Comparison of ENCODE assay signal across 8 cellular contexts in genomic region chr6:151014404-151015150, GRCh38.
DNase-seq lines count a peak whose midpoint lies in the region; ATAC-seq and TF ChIP-seq lines count a peak whose summit lies in the region.

No MANE protein-coding gene starts in this region.

- peak; percentile 56 for ATAC-seq in GM21737 (IDR thresholded peaks at IDR 0.05; ENCODE audit: unreplicated experiment)
- peak; percentile 75 for ATAC-seq in T-helper 17 cell
- no peak for ATAC-seq in HG03280 (IDR thresholded peaks at IDR 0.05; ENCODE audit: unreplicated experiment)

- H3K27me3 ChIP-seq in ascending aorta (no peaks in the 10 kb centered on the region), smooth muscle cell (ENCODE audit: low read depth) (no peaks in the 10 kb centered on the region)

- H4K20me1 ChIP-seq in smooth muscle cell (ENCODE audit: low read depth) = no peaks in the 10 kb centered on the region

- H3K9me3 ChIP-seq in T-helper 17 cell (ENCODE audit: control insufficient read depth, low read length, poor library complexity, severe bottlenecking) (no peaks in the 10 kb centered on the region), ascending aorta (no peaks in the 10 kb centered on the region), smooth muscle cell (replicated peaks; ENCODE audit: low read depth) (no peaks in the 10 kb centered on the region)

- H3K27ac Mint-ChIP-seq in T-helper 17 cell = no peak overlapping the region

- H3K27me3 Mint-ChIP-seq in T-helper 17 cell = no peaks in the 10 kb centered on the region

- H3K4me3 ChIP-seq in ascending aorta (no peak overlapping the region), smooth muscle cell (no peak overlapping the region)

- DNase-seq in DMS153 (lab: John Stamatoyannopoulos, UW) (peak; percentile 25), NCI-H1048 (lab: John Stamatoyannopoulos, UW) (peak; percentile 31), T-helper 17 cell (peak; percentile 26 to 32 (median 30)), ascending aorta (ENCODE audit: low spot score in 2 of 2) (peak in 1 of 2 donors; percentile 76), iPS DF 19.7 (ENCODE audit: low read depth, low spot score) (peak; percentile 42), smooth muscle cell (lab: John Stamatoyannopoulos, UW; ENCODE audit: unreplicated experiment) (no peak)

- H2AFZ ChIP-seq in smooth muscle cell (ENCODE audit: low read depth) = no peak overlapping the region

- no peak overlapping the region for H3K9ac ChIP-seq in smooth muscle cell (ENCODE audit: low read depth)

- H3K36me3 ChIP-seq in ascending aorta = peaks cover 29 to 42% of the 10 kb centered on the region in 2 donors
- peaks cover 18% of the 10 kb centered on the region for H3K36me3 ChIP-seq in smooth muscle cell (ENCODE audit: low read depth)

- H3K36me3 Mint-ChIP-seq in T-helper 17 cell (ENCODE audit: low read depth) = no peaks in the 10 kb centered on the region

- no peak overlapping the region for H3K4me3 Mint-ChIP-seq in T-helper 17 cell

- no peak overlapping the region for H3K4me2 ChIP-seq in smooth muscle cell

- no peaks in the 10 kb centered on the region for H3K79me2 ChIP-seq in smooth muscle cell (ENCODE audit: low read depth)

- H3K27ac ChIP-seq in ascending aorta (no peak overlapping the region), smooth muscle cell (ENCODE audit: low read depth) (no peak overlapping the region)

- WGBS in smooth muscle cell (ENCODE audit: low lambda C conversion rate) = 76% methylated on average over 6 of the region's 6 CpGs

- H3K4me1 ChIP-seq in ascending aorta (no peaks in the 10 kb centered on the region), smooth muscle cell (ENCODE audit: low read depth) (peaks cover 7% of the 10 kb centered on the region)

- intact Hi-C loops in ascending aorta (cut with DNase I) = loop anchor here (1.0 to 10.0 kb wide), 2 partner anchors 140 to 310 kb away; no protein-coding TSS in a partner anchor

- H3F3A ChIP-seq in smooth muscle cell (ENCODE audit: low read depth) = no peaks in the 10 kb centered on the region

- H3K4me1 Mint-ChIP-seq in T-helper 17 cell = peaks cover 4% of the 10 kb centered on the region

- TF ChIP-seq CTCF in ascending aorta (IDR thresholded peaks at IDR 0.05) (peak; percentile 90 to 97 (median 97)), smooth muscle cell (IDR thresholded peaks at IDR 0.05; ENCODE audit: borderline replicate concordance, insufficient read depth, poor library complexity, severe bottlenecking) (peak; percentile 97)
